ENCODE assay signal across 8 cellular contexts in the genomic region with DNA sequence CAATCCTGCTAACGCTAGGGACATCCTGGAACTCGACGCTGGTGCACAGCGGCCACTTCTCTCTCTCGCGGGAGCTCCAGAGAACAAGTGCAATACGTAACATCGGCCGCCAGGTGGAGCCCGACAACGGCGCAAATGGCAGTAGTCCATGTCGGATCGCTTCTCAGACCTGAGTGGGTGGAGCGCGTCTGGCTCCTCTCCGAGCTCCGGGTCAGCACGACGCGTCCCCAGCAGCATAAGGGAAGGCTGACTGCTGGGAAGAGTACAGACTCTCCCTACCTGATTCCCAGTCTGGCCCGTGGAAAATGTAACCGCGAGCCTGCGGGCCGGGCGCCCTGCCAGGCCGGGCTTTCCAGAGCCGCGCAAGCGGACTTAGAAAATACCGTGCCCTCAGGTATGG.
A peak's percentile ranks its signal among the peaks of the same experiment; 100 is the strongest.
DNase-seq lines count a peak whose midpoint lies in the region; ATAC-seq, FAIRE-seq and TF ChIP-seq lines count a peak whose summit lies in the region.
"Not testable (repeated sequence)": the region's sequence is repeated elsewhere in the genome, so short reads cannot be mapped to it uniquely, and the experiment has no call there.

No MANE protein-coding gene starts in this region.

- DNase-seq in GM18507 (ENCODE audit: extremely low spot score, insufficient read length, low read depth); PC-3; left colon: not testable (repeated sequence)
- DNase-seq in body of pancreas (peak in 2 of 4 donors; percentile 7 to 14), upper lobe of left lung (peak in 1 of 2 donors; percentile 10)

- FAIRE-seq in GM18507 (lab: Jason Lieb, UNC), result peak; percentile 94

- H3F3A ChIP-seq in PC-3 (ENCODE audit: low read length, unreplicated experiment), result not testable (repeated sequence)

- not testable (repeated sequence) for BruUV-seq in PC-3 (replicated peaks; lab: Mats Ljungman, UMichigan)

- TF ChIP-seq CTCF in PC-3 (conservative IDR thresholded peaks at IDR 0.05; ENCODE audit: low read depth, low read length); body of pancreas (IDR thresholded peaks at IDR 0.05); upper lobe of left lung (IDR thresholded peaks at IDR 0.05): not testable (repeated sequence)

- ATAC-seq in GM19452 (IDR thresholded peaks at IDR 0.05; ENCODE audit: unreplicated experiment), result peak; percentile 98
- peak; percentile 100 for ATAC-seq in HG02588 (IDR thresholded peaks at IDR 0.05; ENCODE audit: unreplicated experiment)
- ATAC-seq in HG03103 (IDR thresholded peaks at IDR 0.05; ENCODE audit: low read depth, unreplicated experiment), result peak; percentile 100
- ATAC-seq in PC-3, result peak; percentile 100
- peak; percentile 100 for ATAC-seq in body of pancreas
- peak; percentile 100 for ATAC-seq in left colon
- ATAC-seq in upper lobe of left lung (ENCODE audit: low FRiP score in 2 of 2), result peak; percentile 97 to 100

- H3K4me1 ChIP-seq in PC-3 (ENCODE audit: insufficient read depth, low read length); body of pancreas; upper lobe of left lung: not testable (repeated sequence)

- WGBS in body of pancreas, 2 donors, result no CpG with 5 or more reads among the region's 32 CpGs
- WGBS in upper lobe of left lung, 2 donors, result no CpG with 5 or more reads among the region's 32 CpGs

- POLR2A ChIA-PET in PC-3 (lab: Charles Lee; ENCODE audit: unreplicated experiment), result not testable (repeated sequence)

- CTCF ChIA-PET in PC-3 (lab: Charles Lee), result not testable (repeated sequence)

- not testable (repeated sequence) for H3K9me3 ChIP-seq in PC-3 (ENCODE audit: low read length); body of pancreas; upper lobe of left lung

- not testable (repeated sequence) for H3K27ac ChIP-seq in PC-3 (ENCODE audit: low read length); body of pancreas; upper lobe of left lung

- not testable (repeated sequence) for H3K9ac ChIP-seq in PC-3 (ENCODE audit: low read length)

- intact Hi-C loops in PC-3 (cut with micrococcal nuclease); body of pancreas (cut with DNase I); left colon (cut with DNase I, micrococcal nuclease): not testable (repeated sequence)

- not testable (repeated sequence) for H4K20me1 ChIP-seq in PC-3 (ENCODE audit: low read length)

- H3K36me3 ChIP-seq in PC-3 (ENCODE audit: low read depth, low read length); body of pancreas (replicated peaks in 1 of 2; ENCODE audit: insufficient read depth in 1 of 2, low read depth in 2 of 2); upper lobe of left lung: not testable (repeated sequence)

- H2AFZ ChIP-seq in PC-3 (ENCODE audit: low read length), result not testable (repeated sequence)

- H3K79me2 ChIP-seq in PC-3 (ENCODE audit: low read length), result not testable (repeated sequence)

- H3K4me2 ChIP-seq in PC-3 (ENCODE audit: low read length), result not testable (repeated sequence)

- H3K4me3 ChIP-seq in PC-3 (ENCODE audit: low read length); body of pancreas; upper lobe of left lung: not testable (repeated sequence)

- TF ChIP-seq POLR2A in body of pancreas (IDR thresholded peaks at IDR 0.05); upper lobe of left lung (IDR thresholded peaks at IDR 0.05): not testable (repeated sequence)

- not testable (repeated sequence) for TF ChIP-seq EP300 in upper lobe of left lung (IDR thresholded peaks at IDR 0.05)

- H3K27me3 ChIP-seq in PC-3 (ENCODE audit: low read length); body of pancreas; upper lobe of left lung: not testable (repeated sequence)

- H3K9me2 ChIP-seq in PC-3 (replicated peaks; ENCODE audit: low read length), result not testable (repeated sequence)
